ENCODE assay signal across 1 cellular context in the genomic region with DNA sequence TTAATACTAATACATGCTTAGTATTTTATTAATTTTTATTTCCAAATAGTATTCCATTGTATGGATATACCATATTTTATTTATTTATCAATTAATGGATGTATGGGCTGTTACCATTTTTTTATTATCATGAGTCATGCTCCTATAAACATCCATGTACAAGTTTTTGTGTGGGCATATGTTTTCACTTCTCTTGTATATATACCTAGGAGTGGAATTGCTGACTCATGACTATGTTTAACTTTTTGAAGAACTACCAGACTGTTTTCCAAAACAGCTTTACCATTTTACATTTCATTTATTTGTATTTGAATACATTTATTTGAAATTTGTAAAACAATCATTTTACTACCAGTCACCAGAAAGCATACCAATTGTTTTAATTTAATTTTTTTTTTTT.
TF ChIP-seq lines count a peak whose summit lies in the region.

No MANE protein-coding gene starts in this region.

TF ChIP-seq in K562, 482 proteins besides CTCF, POLR2A, EP300 and RAD21 (continued from another document and continues in another):
- TF ChIP-seq, protein P1, sequence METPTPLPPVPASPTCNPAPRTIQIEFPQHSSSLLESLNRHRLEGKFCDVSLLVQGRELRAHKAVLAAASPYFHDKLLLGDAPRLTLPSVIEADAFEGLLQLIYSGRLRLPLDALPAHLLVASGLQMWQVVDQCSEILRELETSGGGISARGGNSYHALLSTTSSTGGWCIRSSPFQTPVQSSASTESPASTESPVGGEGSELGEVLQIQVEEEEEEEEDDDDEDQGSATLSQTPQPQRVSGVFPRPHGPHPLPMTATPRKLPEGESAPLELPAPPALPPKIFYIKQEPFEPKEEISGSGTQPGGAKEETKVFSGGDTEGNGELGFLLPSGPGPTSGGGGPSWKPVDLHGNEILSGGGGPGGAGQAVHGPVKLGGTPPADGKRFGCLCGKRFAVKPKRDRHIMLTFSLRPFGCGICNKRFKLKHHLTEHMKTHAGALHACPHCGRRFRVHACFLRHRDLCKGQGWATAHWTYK (CRISPR knock-in tag; IDR thresholded peaks at IDR 0.05) = no peak
- TF ChIP-seq POLR2AphosphoS5 (IDR thresholded peaks at IDR 0.05; ENCODE audit: control insufficient read depth, insufficient read depth, low read depth, low read length) (no peak), FOXP1 (CRISPR knock-in tag; IDR thresholded peaks at IDR 0.05) (no peak), ZNF699 (CRISPR knock-in tag; IDR thresholded peaks at IDR 0.05; ENCODE audit: insufficient replicate concordance) (no peak), NCOA4 (IDR thresholded peaks at IDR 0.05; ENCODE audit: partially characterized antibody) (no peak), MAFF (IDR thresholded peaks at IDR 0.05; ENCODE audit: low read length) (peak; percentile 83), IFI16 (CRISPR knock-in tag; IDR thresholded peaks at IDR 0.05) (no peak), CTBP1 (IDR thresholded peaks at IDR 0.05; ENCODE audit: borderline replicate concordance) (no peak), ZNF766 (CRISPR knock-in tag; conservative IDR thresholded peaks at IDR 0.05) (no peak), RNF2 (IDR thresholded peaks at IDR 0.05) (no peak), DDX20 (tag; IDR thresholded peaks at IDR 0.05; ENCODE audit: low read depth) (no peak), ZNF507 (tag; conservative IDR thresholded peaks at IDR 0.05) (no peak), NFE2L1 (tag; IDR thresholded peaks at IDR 0.05; ENCODE audit: borderline replicate concordance, low read depth) (peak; percentile 14; the same call in 1 of the 2 replicates), ZNF134 (CRISPR knock-in tag; conservative IDR thresholded peaks at IDR 0.05) (no peak), KAT7 (CRISPR knock-in tag; IDR thresholded peaks at IDR 0.05; ENCODE audit: borderline replicate concordance) (no peak), ZNF41 (CRISPR knock-in tag; conservative IDR thresholded peaks at IDR 0.05) (no peak), ATF7 (IDR thresholded peaks at IDR 0.05) (no peak), SREBF1 (IDR thresholded peaks at IDR 0.05; ENCODE audit: borderline replicate concordance, low read depth, low read length) (no peak), SMARCA4 (IDR thresholded peaks at IDR 0.05) (no peak), NFE2 (IDR thresholded peaks at IDR 0.05; ENCODE audit: low read depth) (peak; percentile 26; the same call in 1 of the 2 replicates), PBX2 (CRISPR knock-in tag; IDR thresholded peaks at IDR 0.05; ENCODE audit: low read depth) (no peak), PBX2 (tag; conservative IDR thresholded peaks at IDR 0.05; ENCODE audit: low read depth) (no peak), MAFG (tag; conservative IDR thresholded peaks at IDR 0.05) (peak; percentile 74), BCL6 (CRISPR knock-in tag; IDR thresholded peaks at IDR 0.05) (no peak), ZNF316 (IDR thresholded peaks at IDR 0.05) (peak; percentile 91), SRSF3 (IDR thresholded peaks at IDR 0.05; ENCODE audit: insufficient read depth, low read length) (no peak), CHD4 (IDR thresholded peaks at IDR 0.05; ENCODE audit: insufficient read depth, insufficient replicate concordance, low read depth, low read length, poor library complexity, severe bottlenecking) (no peak), YBX1 (IDR thresholded peaks at IDR 0.05) (no peak), PHF21A (IDR thresholded peaks at IDR 0.05; ENCODE audit: borderline replicate concordance, low read depth) (no peak), RFX5 (IDR thresholded peaks at IDR 0.05; ENCODE audit: low read depth, low read length) (no peak), RHOXF2B (CRISPR knock-in tag; conservative IDR thresholded peaks at IDR 0.05) (no peak), ZNF408 (CRISPR knock-in tag; IDR thresholded peaks at IDR 0.05; ENCODE audit: low read depth) (no peak)
- TF ChIP-seq, protein P2, sequence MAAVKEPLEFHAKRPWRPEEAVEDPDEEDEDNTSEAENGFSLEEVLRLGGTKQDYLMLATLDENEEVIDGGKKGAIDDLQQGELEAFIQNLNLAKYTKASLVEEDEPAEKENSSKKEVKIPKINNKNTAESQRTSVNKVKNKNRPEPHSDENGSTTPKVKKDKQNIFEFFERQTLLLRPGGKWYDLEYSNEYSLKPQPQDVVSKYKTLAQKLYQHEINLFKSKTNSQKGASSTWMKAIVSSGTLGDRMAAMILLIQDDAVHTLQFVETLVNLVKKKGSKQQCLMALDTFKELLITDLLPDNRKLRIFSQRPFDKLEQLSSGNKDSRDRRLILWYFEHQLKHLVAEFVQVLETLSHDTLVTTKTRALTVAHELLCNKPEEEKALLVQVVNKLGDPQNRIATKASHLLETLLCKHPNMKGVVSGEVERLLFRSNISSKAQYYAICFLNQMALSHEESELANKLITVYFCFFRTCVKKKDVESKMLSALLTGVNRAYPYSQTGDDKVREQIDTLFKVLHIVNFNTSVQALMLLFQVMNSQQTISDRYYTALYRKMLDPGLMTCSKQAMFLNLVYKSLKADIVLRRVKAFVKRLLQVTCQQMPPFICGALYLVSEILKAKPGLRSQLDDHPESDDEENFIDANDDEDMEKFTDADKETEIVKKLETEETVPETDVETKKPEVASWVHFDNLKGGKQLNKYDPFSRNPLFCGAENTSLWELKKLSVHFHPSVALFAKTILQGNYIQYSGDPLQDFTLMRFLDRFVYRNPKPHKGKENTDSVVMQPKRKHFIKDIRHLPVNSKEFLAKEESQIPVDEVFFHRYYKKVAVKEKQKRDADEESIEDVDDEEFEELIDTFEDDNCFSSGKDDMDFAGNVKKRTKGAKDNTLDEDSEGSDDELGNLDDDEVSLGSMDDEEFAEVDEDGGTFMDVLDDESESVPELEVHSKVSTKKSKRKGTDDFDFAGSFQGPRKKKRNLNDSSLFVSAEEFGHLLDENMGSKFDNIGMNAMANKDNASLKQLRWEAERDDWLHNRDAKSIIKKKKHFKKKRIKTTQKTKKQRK (IDR thresholded peaks at IDR 0.05; ENCODE audit: borderline replicate concordance, low read depth, low read length) = no peak
- TF ChIP-seq, protein P3, sequence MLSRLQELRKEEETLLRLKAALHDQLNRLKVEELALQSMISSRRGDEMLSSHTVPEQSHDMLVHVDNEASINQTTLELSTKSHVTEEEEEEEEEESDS (CRISPR knock-in tag; IDR thresholded peaks at IDR 0.05) = no peak
- TF ChIP-seq, protein P4, sequence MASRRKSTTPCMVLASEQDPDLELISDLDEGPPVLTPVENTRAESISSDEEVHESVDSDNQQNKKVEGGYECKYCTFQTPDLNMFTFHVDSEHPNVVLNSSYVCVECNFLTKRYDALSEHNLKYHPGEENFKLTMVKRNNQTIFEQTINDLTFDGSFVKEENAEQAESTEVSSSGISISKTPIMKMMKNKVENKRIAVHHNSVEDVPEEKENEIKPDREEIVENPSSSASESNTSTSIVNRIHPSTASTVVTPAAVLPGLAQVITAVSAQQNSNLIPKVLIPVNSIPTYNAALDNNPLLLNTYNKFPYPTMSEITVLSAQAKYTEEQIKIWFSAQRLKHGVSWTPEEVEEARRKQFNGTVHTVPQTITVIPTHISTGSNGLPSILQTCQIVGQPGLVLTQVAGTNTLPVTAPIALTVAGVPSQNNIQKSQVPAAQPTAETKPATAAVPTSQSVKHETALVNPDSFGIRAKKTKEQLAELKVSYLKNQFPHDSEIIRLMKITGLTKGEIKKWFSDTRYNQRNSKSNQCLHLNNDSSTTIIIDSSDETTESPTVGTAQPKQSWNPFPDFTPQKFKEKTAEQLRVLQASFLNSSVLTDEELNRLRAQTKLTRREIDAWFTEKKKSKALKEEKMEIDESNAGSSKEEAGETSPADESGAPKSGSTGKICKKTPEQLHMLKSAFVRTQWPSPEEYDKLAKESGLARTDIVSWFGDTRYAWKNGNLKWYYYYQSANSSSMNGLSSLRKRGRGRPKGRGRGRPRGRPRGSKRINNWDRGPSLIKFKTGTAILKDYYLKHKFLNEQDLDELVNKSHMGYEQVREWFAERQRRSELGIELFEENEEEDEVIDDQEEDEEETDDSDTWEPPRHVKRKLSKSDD (conservative IDR thresholded peaks at IDR 0.05; ENCODE audit: low read length) = no peak
- TF ChIP-seq, protein P5, sequence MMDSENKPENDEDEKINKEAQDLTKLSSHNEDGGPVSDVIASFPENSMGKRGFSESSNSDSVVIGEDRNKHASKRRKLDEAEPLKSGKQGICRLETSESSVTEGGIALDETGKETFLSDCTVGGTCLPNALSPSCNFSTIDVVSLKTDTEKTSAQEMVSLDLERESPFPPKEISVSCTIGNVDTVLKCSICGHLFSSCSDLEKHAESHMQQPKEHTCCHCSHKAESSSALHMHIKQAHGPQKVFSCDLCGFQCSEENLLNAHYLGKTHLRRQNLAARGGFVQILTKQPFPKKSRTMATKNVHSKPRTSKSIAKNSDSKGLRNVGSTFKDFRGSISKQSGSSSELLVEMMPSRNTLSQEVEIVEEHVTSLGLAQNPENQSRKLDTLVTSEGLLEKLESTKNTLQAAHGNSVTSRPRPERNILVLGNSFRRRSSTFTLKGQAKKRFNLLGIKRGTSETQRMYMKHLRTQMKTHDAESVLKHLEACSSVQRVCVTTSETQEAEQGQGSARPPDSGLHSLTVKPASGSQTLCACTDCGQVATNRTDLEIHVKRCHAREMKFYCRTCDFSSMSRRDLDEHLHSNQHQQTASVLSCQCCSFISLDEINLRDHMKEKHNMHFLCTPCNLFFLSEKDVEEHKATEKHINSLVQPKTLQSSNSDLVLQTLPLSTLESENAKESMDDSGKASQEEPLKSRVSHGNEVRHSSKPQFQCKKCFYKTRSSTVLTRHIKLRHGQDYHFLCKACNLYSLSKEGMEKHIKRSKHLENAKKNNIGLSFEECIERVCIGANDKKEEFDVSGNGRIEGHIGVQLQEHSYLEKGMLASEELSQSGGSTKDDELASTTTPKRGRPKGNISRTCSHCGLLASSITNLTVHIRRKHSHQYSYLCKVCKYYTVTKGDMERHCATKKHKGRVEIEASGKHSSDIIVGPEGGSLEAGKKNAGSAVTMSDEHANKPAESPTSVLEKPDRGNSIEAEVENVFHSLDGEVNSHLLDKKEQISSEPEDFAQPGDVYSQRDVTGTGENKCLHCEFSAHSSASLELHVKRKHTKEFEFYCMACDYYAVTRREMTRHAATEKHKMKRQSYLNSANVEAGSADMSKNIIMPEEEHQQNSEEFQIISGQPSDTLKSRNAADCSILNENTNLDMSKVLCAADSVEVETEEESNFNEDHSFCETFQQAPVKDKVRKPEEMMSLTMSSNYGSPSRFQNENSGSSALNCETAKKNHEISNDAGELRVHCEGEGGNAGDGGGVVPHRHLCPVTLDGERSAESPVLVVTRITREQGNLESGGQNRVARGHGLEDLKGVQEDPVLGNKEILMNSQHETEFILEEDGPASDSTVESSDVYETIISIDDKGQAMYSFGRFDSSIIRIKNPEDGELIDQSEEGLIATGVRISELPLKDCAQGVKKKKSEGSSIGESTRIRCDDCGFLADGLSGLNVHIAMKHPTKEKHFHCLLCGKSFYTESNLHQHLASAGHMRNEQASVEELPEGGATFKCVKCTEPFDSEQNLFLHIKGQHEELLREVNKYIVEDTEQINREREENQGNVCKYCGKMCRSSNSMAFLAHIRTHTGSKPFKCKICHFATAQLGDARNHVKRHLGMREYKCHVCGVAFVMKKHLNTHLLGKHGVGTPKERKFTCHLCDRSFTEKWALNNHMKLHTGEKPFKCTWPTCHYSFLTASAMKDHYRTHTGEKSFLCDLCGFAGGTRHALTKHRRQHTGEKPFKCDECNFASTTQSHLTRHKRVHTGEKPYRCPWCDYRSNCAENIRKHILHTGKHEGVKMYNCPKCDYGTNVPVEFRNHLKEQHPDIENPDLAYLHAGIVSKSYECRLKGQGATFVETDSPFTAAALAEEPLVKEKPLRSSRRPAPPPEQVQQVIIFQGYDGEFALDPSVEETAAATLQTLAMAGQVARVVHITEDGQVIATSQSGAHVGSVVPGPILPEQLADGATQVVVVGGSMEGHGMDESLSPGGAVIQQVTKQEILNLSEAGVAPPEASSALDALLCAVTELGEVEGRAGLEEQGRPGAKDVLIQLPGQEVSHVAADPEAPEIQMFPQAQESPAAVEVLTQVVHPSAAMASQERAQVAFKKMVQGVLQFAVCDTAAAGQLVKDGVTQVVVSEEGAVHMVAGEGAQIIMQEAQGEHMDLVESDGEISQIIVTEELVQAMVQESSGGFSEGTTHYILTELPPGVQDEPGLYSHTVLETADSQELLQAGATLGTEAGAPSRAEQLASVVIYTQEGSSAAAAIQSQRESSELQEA (IDR thresholded peaks at IDR 0.05; ENCODE audit: low read depth) = no peak
- TF ChIP-seq, protein P6, sequence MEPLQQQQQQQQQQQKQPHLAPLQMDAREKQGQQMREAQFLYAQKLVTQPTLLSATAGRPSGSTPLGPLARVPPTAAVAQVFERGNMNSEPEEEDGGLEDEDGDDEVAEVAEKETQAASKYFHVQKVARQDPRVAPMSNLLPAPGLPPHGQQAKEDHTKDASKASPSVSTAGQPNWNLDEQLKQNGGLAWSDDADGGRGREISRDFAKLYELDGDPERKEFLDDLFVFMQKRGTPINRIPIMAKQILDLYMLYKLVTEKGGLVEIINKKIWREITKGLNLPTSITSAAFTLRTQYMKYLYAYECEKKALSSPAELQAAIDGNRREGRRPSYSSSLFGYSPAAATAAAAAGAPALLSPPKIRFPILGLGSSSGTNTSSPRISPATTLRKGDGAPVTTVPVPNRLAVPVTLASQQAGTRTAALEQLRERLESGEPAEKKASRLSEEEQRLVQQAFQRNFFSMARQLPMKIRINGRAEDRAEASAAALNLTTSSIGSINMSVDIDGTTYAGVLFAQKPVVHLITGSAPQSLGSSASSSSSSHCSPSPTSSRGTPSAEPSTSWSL (CRISPR knock-in tag; IDR thresholded peaks at IDR 0.05; ENCODE audit: borderline replicate concordance) = no peak
